Comparison of ENCODE assay signal across 28 cellular contexts in the genomic region with DNA sequence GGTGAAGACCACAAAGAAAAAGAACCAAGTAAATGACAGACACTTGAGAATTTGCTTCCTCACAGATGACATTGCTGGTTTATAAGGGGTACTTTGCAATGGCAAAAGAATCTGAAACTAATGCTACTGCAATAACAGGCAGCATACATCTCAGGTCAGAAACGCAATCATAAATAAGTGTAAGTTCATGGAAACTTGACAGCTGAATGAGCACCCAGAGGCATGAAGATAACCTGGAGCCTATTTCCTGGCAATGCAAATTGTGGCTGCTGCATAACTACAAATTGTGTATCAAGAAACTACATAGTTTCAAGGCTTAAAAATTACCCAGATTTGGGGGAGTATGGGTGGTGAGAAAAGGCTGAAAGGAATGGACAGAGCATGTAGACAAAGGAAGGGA. TPM values are rescaled to one million over a fixed set of nuclear protein-coding genes. Genes with fewer than 3 reads are reported as not detected.
DNase-seq lines count a peak whose midpoint lies in the region; ATAC-seq and TF ChIP-seq lines count a peak whose summit lies in the region.
"Had no signal": no experiment of that assay in that cellular context is flagged by ENCODE, and none has a peak within 500 bp of the region (broad histone marks: within the 10 kb centered on the region; RNA-seq: fewer than 3 reads in every experiment).

No MANE protein-coding gene starts in this region.

- no peak overlapping the region for H3K27ac ChIP-seq in esophagus squamous epithelium
- H3K27ac ChIP-seq: upper lobe of right lung had no signal

- CTCF ChIA-PET in GM10248 (lab: Yijun Ruan, JAX): interaction anchor here (1.2 to 5.9 kb wide), 7 partner anchors 9 to 296 kb away, joined by 3 to 64 read pairs (median 5); partner anchors contain the start of genes MYO1A and STAT6

- H3K27me3 ChIP-seq in esophagus squamous epithelium: no peaks in the 10 kb centered on the region
- H3K27me3 ChIP-seq: spleen, upper lobe of right lung had no signal

- H3K36me3 ChIP-seq in esophagus squamous epithelium: peaks cover 7 to 47% (median 13%) of the 10 kb centered on the region in 3 donors

- TF ChIP-seq CTCF in esophagus squamous epithelium (IDR thresholded peaks at IDR 0.05): no peak
- TF ChIP-seq CTCF in GM10248 (IDR thresholded peaks at IDR 0.05; ENCODE audit: control extremely low read depth, extremely low read depth, low read depth, missing control alignments): no peak

- TF ChIP-seq POLR2A in esophagus squamous epithelium (IDR thresholded peaks at IDR 0.05): no peak

- POLR2A ChIA-PET in GM10248 (lab: Yijun Ruan, JAX): no interaction called here

- H3K27me3 Mint-ChIP-seq in activated T-cell treated with anti-CD3 and anti-CD28 coated beads, Interleukin-2, amount 50 U/mL, for 24 hours: no peaks in the 10 kb centered on the region
- no peaks in the 10 kb centered on the region for H3K27me3 Mint-ChIP-seq in activated T-helper 1 cell treated with anti-CD3 and anti-CD28 coated beads, Interleukin-12 subunit alpha, Interleukin-12 subunit beta, Interleukin-2, Interleukin-4 antibody, amounts not matched to agents 30 ng/mL and 10 ng/mL and 1 ng/mL, durations not matched to agents 14 hours and 24 hours and 36 hours (ENCODE audit: insufficient read depth)
- no peaks in the 10 kb centered on the region for H3K27me3 Mint-ChIP-seq in stimulated activated naive B cell treated with anti-CD40 and anti-IgM and Interleukin-4, amounts not matched to agents 10 μg/mL and 1 μg/mL and 100 μg/mL, for 72 hours
- H3K27me3 Mint-ChIP-seq: activated CD4-positive, alpha-beta T cell treated with anti-CD3 and anti-CD28 coated beads, Interleukin-2, amount 10 ng/mL, durations not matched to agents 24 days and 14 days had no signal

- H3K4me1 ChIP-seq in esophagus squamous epithelium: no peaks in the 10 kb centered on the region
- H3K4me1 ChIP-seq: upper lobe of right lung had no signal

- H3K36me3 Mint-ChIP-seq in activated T-cell treated with anti-CD3 and anti-CD28 coated beads, Interleukin-2, amount 50 U/mL, for 24 hours (ENCODE audit: low read depth): peaks cover 92% of the 10 kb centered on the region
- H3K36me3 Mint-ChIP-seq in activated T-helper 1 cell treated with anti-CD3 and anti-CD28 coated beads, Interleukin-12 subunit alpha, Interleukin-12 subunit beta, Interleukin-2, Interleukin-4 antibody, amounts not matched to agents 30 ng/mL and 10 ng/mL and 1 ng/mL, durations not matched to agents 14 hours and 24 hours and 36 hours (ENCODE audit: low read depth): peaks cover 58% of the 10 kb centered on the region
- peaks cover 27 to 39% of the 10 kb centered on the region in 2 donors for H3K36me3 Mint-ChIP-seq in stimulated activated naive B cell treated with anti-CD40 and anti-IgM and Interleukin-4, amounts not matched to agents 10 μg/mL and 1 μg/mL and 100 μg/mL, for 72 hours

- intact Hi-C loops in activated T-helper 1 cell treated with anti-CD3 and anti-CD28 coated beads, Interleukin-12 subunit alpha, Interleukin-12 subunit beta, Interleukin-2, Interleukin-4 antibody, amounts not matched to agents 30 ng/mL and 10 ng/mL and 1 ng/mL, durations not matched to agents 14 hours and 24 hours and 36 hours (cut with micrococcal nuclease): no loop called here
- intact Hi-C loops in esophagus squamous epithelium (cut with DNase I): no loop called here

- H3K4me1 Mint-ChIP-seq in activated T-cell treated with anti-CD3 and anti-CD28 coated beads, Interleukin-2, amount 50 U/mL, for 24 hours (ENCODE audit: low read depth): peaks cover 40% of the 10 kb centered on the region
- H3K4me1 Mint-ChIP-seq in activated T-helper 1 cell treated with anti-CD3 and anti-CD28 coated beads, Interleukin-12 subunit alpha, Interleukin-12 subunit beta, Interleukin-2, Interleukin-4 antibody, amounts not matched to agents 30 ng/mL and 10 ng/mL and 1 ng/mL, durations not matched to agents 14 hours and 24 hours and 36 hours (ENCODE audit: low read depth): peaks cover 25% of the 10 kb centered on the region
- H3K4me1 Mint-ChIP-seq in stimulated activated naive B cell treated with anti-CD40 and anti-IgM and Interleukin-4, amounts not matched to agents 10 μg/mL and 1 μg/mL and 100 μg/mL, for 72 hours: peaks cover 20 to 26% of the 10 kb centered on the region in 2 donors

- H3K9me3 Mint-ChIP-seq in activated T-cell treated with anti-CD3 and anti-CD28 coated beads, Interleukin-2, amount 50 U/mL, for 24 hours: no peaks in the 10 kb centered on the region
- no peaks in the 10 kb centered on the region for H3K9me3 Mint-ChIP-seq in activated T-helper 1 cell treated with anti-CD3 and anti-CD28 coated beads, Interleukin-12 subunit alpha, Interleukin-12 subunit beta, Interleukin-2, Interleukin-4 antibody, amounts not matched to agents 30 ng/mL and 10 ng/mL and 1 ng/mL, durations not matched to agents 14 hours and 24 hours and 36 hours
- no peaks in the 10 kb centered on the region for H3K9me3 Mint-ChIP-seq in stimulated activated naive B cell treated with anti-CD40 and anti-IgM and Interleukin-4, amounts not matched to agents 10 μg/mL and 1 μg/mL and 100 μg/mL, for 72 hours

- no peak for DNase-seq in activated T-cell treated with anti-CD3 and anti-CD28 coated beads, Interleukin-2, amount 50 U/mL, for 24 hours
- DNase-seq in activated T-cell treated with anti-CD3 and anti-CD28 coated beads, Interleukin-2, amount 50 U/mL, for 1 hour: no peak
- DNase-seq in activated T-helper 1 cell treated with anti-CD3 and anti-CD28 coated beads, Interleukin-12 subunit alpha, Interleukin-12 subunit beta, Interleukin-2, Interleukin-4 antibody, amounts not matched to agents 30 ng/mL and 10 ng/mL and 1 ng/mL, durations not matched to agents 14 hours and 24 hours and 36 hours (ENCODE audit: low spot score): no peak
- DNase-seq in stimulated activated naive B cell treated with anti-CD40 and anti-IgM and Interleukin-4, amounts not matched to agents 10 μg/mL and 1 μg/mL and 100 μg/mL, for 72 hours: no peak
- no peak for DNase-seq in esophagus squamous epithelium (lab: John Stamatoyannopoulos, UW)
- DNase-seq in GM10248 (ENCODE audit: extremely low spot score): no peak
- DNase-seq: activated CD4-positive, alpha-beta T cell treated with anti-CD3 and anti-CD28 coated beads, Interleukin-2, amount 10 ng/mL, durations not matched to agents 24 days and 14 days; activated CD8-positive, alpha-beta memory T cell treated with anti-CD3 and anti-CD28 coated beads, Interleukin-2, amount 50 U/mL, for 48 hours; activated naive CD4-positive, alpha-beta T cell treated with anti-CD3 and anti-CD28 coated beads, Interleukin-2, amount 50 U/mL, for 16 hours; COR-L47; kidney glomerular epithelial cell; MM.1S; NCI-H146; NCI-H2171 treated with DMSO at 0.1 percent for 48 hours; nucleus accumbens; spleen; stimulated activated CD4-positive, alpha-beta T cell treated with anti-CD3 and anti-CD28 coated beads, Interleukin-4, amount 100 ng/mL, for 24 hours; upper lobe of right lung had no signal

- H3K27ac Mint-ChIP-seq in activated T-cell treated with anti-CD3 and anti-CD28 coated beads, Interleukin-2, amount 50 U/mL, for 24 hours: peak overlapping the region; percentile 69
- peak overlapping the region; percentile 20 for H3K27ac Mint-ChIP-seq in activated T-helper 1 cell treated with anti-CD3 and anti-CD28 coated beads, Interleukin-12 subunit alpha, Interleukin-12 subunit beta, Interleukin-2, Interleukin-4 antibody, amounts not matched to agents 30 ng/mL and 10 ng/mL and 1 ng/mL, durations not matched to agents 14 hours and 24 hours and 36 hours
- peak overlapping the region; percentile 9 for H3K27ac Mint-ChIP-seq in stimulated activated naive B cell treated with anti-CD40 and anti-IgM and Interleukin-4, amounts not matched to agents 10 μg/mL and 1 μg/mL and 100 μg/mL, for 72 hours
- H3K27ac Mint-ChIP-seq: activated CD4-positive, alpha-beta T cell treated with anti-CD3 and anti-CD28 coated beads, Interleukin-2, amount 10 ng/mL, durations not matched to agents 24 days and 14 days had no signal

- ATAC-seq in HG02763 (IDR thresholded peaks at IDR 0.05; ENCODE audit: unreplicated experiment): peak; percentile 68
- peak; percentile 83 to 87 for ATAC-seq in stimulated activated naive B cell treated with anti-CD40 and anti-IgM and Interleukin-4, amounts not matched to agents 10 μg/mL and 1 μg/mL and 100 μg/mL, for 72 hours (replicated peaks)
- no peak for ATAC-seq in GM18517 (IDR thresholded peaks at IDR 0.05; ENCODE audit: unreplicated experiment)
- ATAC-seq: esophagus mucosa, HCT116, K562, Right ventricle myocardium inferior, upper lobe of right lung had no signal

- H3K9me3 ChIP-seq in esophagus squamous epithelium: no peaks in the 10 kb centered on the region
- H3K9me3 ChIP-seq: spleen, upper lobe of right lung had no signal

- H3K4me3 Mint-ChIP-seq in activated T-cell treated with anti-CD3 and anti-CD28 coated beads, Interleukin-2, amount 50 U/mL, for 24 hours: no peak overlapping the region
- no peak overlapping the region for H3K4me3 Mint-ChIP-seq in activated T-helper 1 cell treated with anti-CD3 and anti-CD28 coated beads, Interleukin-12 subunit alpha, Interleukin-12 subunit beta, Interleukin-2, Interleukin-4 antibody, amounts not matched to agents 30 ng/mL and 10 ng/mL and 1 ng/mL, durations not matched to agents 14 hours and 24 hours and 36 hours
- peak overlapping the region; percentile 1 to 2 for H3K4me3 Mint-ChIP-seq in stimulated activated naive B cell treated with anti-CD40 and anti-IgM and Interleukin-4, amounts not matched to agents 10 μg/mL and 1 μg/mL and 100 μg/mL, for 72 hours
- H3K4me3 Mint-ChIP-seq: activated CD4-positive, alpha-beta T cell treated with anti-CD3 and anti-CD28 coated beads, Interleukin-2, amount 10 ng/mL, durations not matched to agents 24 days and 14 days had no signal

- H3K4me3 ChIP-seq in esophagus squamous epithelium: no peak overlapping the region
- H3K4me3 ChIP-seq: K562, spleen, upper lobe of right lung had no signal

- 94 to 95% methylated on average over 1 of the region's 1 CpG for WGBS in esophagus squamous epithelium, 2 donors

RNA-seq across cellular contexts. Expression of gene MYO1A, which starts 8.5 kb away (rescaled TPM):
- 1.1 and 2.6 TPM in 2 replicates for total RNA-seq in activated T-helper 1 cell treated with anti-CD3 and anti-CD28 coated beads, Interleukin-12 subunit alpha, Interleukin-12 subunit beta, Interleukin-2, Interleukin-4 antibody, amounts not matched to agents 30 ng/mL and 10 ng/mL and 1 ng/mL, durations not matched to agents 14 hours and 24 hours and 36 hours
- under 1 TPM in 2 of 4 donors, not detected in 2; 0.38 to 0.48 TPM for total RNA-seq in esophagus squamous epithelium
- total RNA-seq: A172, lung microvascular endothelial cell, renal cortical epithelial cell, Right ventricle myocardium inferior had no signal

RNA-seq across cellular contexts. Expression of gene NEMP1, which starts 20.1 kb away (rescaled TPM):
- total RNA-seq in activated T-helper 1 cell treated with anti-CD3 and anti-CD28 coated beads, Interleukin-12 subunit alpha, Interleukin-12 subunit beta, Interleukin-2, Interleukin-4 antibody, amounts not matched to agents 30 ng/mL and 10 ng/mL and 1 ng/mL, durations not matched to agents 14 hours and 24 hours and 36 hours: 70.2 and 71.7 TPM in 2 replicates
- total RNA-seq in esophagus squamous epithelium: 1 to 10 TPM; 4.1 to 7.6 (median 6.7) TPM

RNA-seq across cellular contexts. Expression of gene NAB2, which starts 30.5 kb away (rescaled TPM):
- total RNA-seq in activated T-helper 1 cell treated with anti-CD3 and anti-CD28 coated beads, Interleukin-12 subunit alpha, Interleukin-12 subunit beta, Interleukin-2, Interleukin-4 antibody, amounts not matched to agents 30 ng/mL and 10 ng/mL and 1 ng/mL, durations not matched to agents 14 hours and 24 hours and 36 hours: 73.6 and 80.3 TPM in 2 replicates
- 10 to 100 TPM in 3 of 4 donors, 1 to 10 TPM in 1; 9.1 to 25.2 (median 13.3) TPM for total RNA-seq in esophagus squamous epithelium

RNA-seq across cellular contexts. Expression of gene TAC3, which starts 42.1 kb away (rescaled TPM):
- 0.34 TPM in 1 of 2 replicates, not detected in the other for total RNA-seq in activated T-helper 1 cell treated with anti-CD3 and anti-CD28 coated beads, Interleukin-12 subunit alpha, Interleukin-12 subunit beta, Interleukin-2, Interleukin-4 antibody, amounts not matched to agents 30 ng/mL and 10 ng/mL and 1 ng/mL, durations not matched to agents 14 hours and 24 hours and 36 hours
- total RNA-seq in esophagus squamous epithelium: not detected
- total RNA-seq: A172; activated CD4-positive, alpha-beta T cell treated with anti-CD3 and anti-CD28 coated beads, Interleukin-2, amount 10 ng/mL, durations not matched to agents 24 days and 14 days; cerebellum; esophagus mucosa; lung microvascular endothelial cell; renal cortical epithelial cell; Right ventricle myocardium inferior; spleen; upper lobe of right lung had no signal

RNA-seq across cellular contexts. Expression of gene ZBTB39, which starts 52.1 kb away (rescaled TPM):
- total RNA-seq in activated T-helper 1 cell treated with anti-CD3 and anti-CD28 coated beads, Interleukin-12 subunit alpha, Interleukin-12 subunit beta, Interleukin-2, Interleukin-4 antibody, amounts not matched to agents 30 ng/mL and 10 ng/mL and 1 ng/mL, durations not matched to agents 14 hours and 24 hours and 36 hours: 10.3 and 11.2 TPM in 2 replicates
- total RNA-seq in esophagus squamous epithelium: 1 to 10 TPM; 2.1 to 6.5 (median 4.0) TPM

Comparison
In these comparisons a context has a peak if more than half of its experiments do, and no peak if none do; other contexts are left out.
1. H3K27ac Mint-ChIP-seq: peak in every context shown above with its lines; median percentile 69 in activated T-cell treated with anti-CD3 and anti-CD28 coated beads, Interleukin-2, amount 50 U/mL, for 24 hours; 20 in activated T-helper 1 cell treated with anti-CD3 and anti-CD28 coated beads, Interleukin-12 subunit alpha, Interleukin-12 subunit beta, Interleukin-2, Interleukin-4 antibody, amounts not matched to agents 30 ng/mL and 10 ng/mL and 1 ng/mL, durations not matched to agents 14 hours and 24 hours and 36 hours; 9 in stimulated activated naive B cell treated with anti-CD40 and anti-IgM and Interleukin-4, amounts not matched to agents 10 μg/mL and 1 μg/mL and 100 μg/mL, for 72 hours.
2. H3K4me3 Mint-ChIP-seq: peak in stimulated activated naive B cell treated with anti-CD40 and anti-IgM and Interleukin-4, amounts not matched to agents 10 μg/mL and 1 μg/mL and 100 μg/mL, for 72 hours (2 of 2); none in activated T-cell treated with anti-CD3 and anti-CD28 coated beads, Interleukin-2, amount 50 U/mL, for 24 hours (single experiment) and activated T-helper 1 cell treated with anti-CD3 and anti-CD28 coated beads, Interleukin-12 subunit alpha, Interleukin-12 subunit beta, Interleukin-2, Interleukin-4 antibody, amounts not matched to agents 30 ng/mL and 10 ng/mL and 1 ng/mL, durations not matched to agents 14 hours and 24 hours and 36 hours (single experiment).